ENCODE assay signal across 8 cellular contexts in the genomic region with DNA sequence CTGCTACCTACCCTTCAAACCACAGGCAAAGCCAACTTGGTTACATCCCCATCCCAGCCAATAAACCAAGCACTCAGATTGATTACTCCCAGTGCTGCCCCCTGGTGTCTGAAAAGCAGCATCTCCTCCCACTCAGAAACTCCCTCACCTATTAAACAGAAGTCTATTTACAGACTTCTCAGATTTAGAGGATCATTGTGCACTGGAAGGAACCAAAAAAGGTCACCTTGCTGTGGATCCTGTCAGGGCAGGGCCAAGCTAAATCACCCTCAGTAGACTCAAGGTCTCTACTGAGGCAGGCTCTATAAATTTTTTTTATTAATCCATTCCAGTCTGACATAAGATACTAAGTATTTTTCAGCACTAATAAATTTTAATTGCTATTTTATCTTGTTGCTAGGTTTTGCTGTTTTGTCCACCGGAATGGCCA. TPM values are rescaled to one million over a fixed set of nuclear protein-coding genes. Genes with fewer than 3 reads are reported as not detected.
DNase-seq lines count a peak whose midpoint lies in the region; ATAC-seq lines count a peak whose summit lies in the region.

No MANE protein-coding gene starts in this region.

- H3K27me3 ChIP-seq in adipocyte (replicated peaks; ENCODE audit: control insufficient read depth, insufficient read depth, low read length) (no peaks in the 10 kb centered on the region), aorta (ENCODE audit: control insufficient read depth in 1 of 2, insufficient read depth in 2 of 2, low read length in 1 of 2) (no peaks in the 10 kb centered on the region)

- peak; percentile 44 for DNase-seq in GM04504 (ENCODE audit: low read depth)
- peak; percentile 31 for DNase-seq in NCI-H1436 treated with DMSO at 0.1 percent for 48 hours (lab: John Stamatoyannopoulos, UW)
- DNase-seq in T follicular helper cell (ENCODE audit: low read depth) = peak; percentile 57
- peak; percentile 91 for DNase-seq in adipocyte (ENCODE audit: low read depth)
- peak; percentile 55 for DNase-seq in left cardiac atrium
- peak; percentile 50 for DNase-seq in putamen (ENCODE audit: low spot score)
- DNase-seq in aorta = peak; percentile 63 to 79

- H3K9ac ChIP-seq in adipocyte (ENCODE audit: low read length) = no peak overlapping the region

- no peak overlapping the region for H3K27ac ChIP-seq in aorta (ENCODE audit: low read depth in 1 of 2, low read length in 2 of 2)

- H3K9me3 ChIP-seq in adipocyte (ENCODE audit: control insufficient read depth, low read length) (no peaks in the 10 kb centered on the region), aorta (ENCODE audit: control insufficient read depth, low read length) (no peaks in the 10 kb centered on the region)

- no peak overlapping the region for H3K4me3 ChIP-seq in adipocyte (ENCODE audit: low read length)
- no peak overlapping the region for H3K4me3 ChIP-seq in aorta (ENCODE audit: low read length in 2 of 2)

- H3K36me3 ChIP-seq in adipocyte (ENCODE audit: control insufficient read depth, insufficient read depth, low read length, severe bottlenecking) (peaks cover 77% of the 10 kb centered on the region), aorta (ENCODE audit: control insufficient read depth in 1 of 2, insufficient read depth in 2 of 2, low read length in 1 of 2) (peaks cover 4 to 6% of the 10 kb centered on the region in 2 donors)

- intact Hi-C loops in left cardiac atrium (cut with DNase I) (loop anchor here in 1 of 2 donors (1.0 kb wide), 1 partner anchor 90 kb away; no protein-coding TSS in a partner anchor), aorta (cut with DNase I) (loop anchor here (2.0 kb wide), 1 partner anchor 90 kb away; no protein-coding TSS in a partner anchor)

- H3K4me1 ChIP-seq in adipocyte (ENCODE audit: control insufficient read depth, insufficient read depth, low read length) (no peaks in the 10 kb centered on the region), aorta (ENCODE audit: control insufficient read depth in 1 of 2, insufficient read depth in 2 of 2, low read length in 2 of 2) (no peaks in the 10 kb centered on the region)

- 44 to 46% methylated on average over 1 of the region's 1 CpG for whole genome bisulfite sequencing in aorta, 2 donors

- peak; percentile 75 to 79 for ATAC-seq in left cardiac atrium
- ATAC-seq in aorta (ENCODE audit: low FRiP score) = peak; percentile 72
- no peak for ATAC-seq in HG02938 (IDR thresholded peaks at IDR 0.05; ENCODE audit: unreplicated experiment)

RNA-seq across cellular contexts. Expression of gene HIGD1B, which starts 17.6 kb away (rescaled TPM):
- total RNA-seq in left cardiac atrium (10 to 100 TPM; 11.6 to 14.1 TPM), aorta (1 to 10 TPM in 1 of 2 donors, under 1 TPM in 1; 0.58 to 1.3 TPM)
- not detected for polyA plus RNA-seq in aorta

RNA-seq across cellular contexts. Expression of gene EFTUD2, which starts 34.0 kb away (rescaled TPM):
- total RNA-seq in left cardiac atrium (10 to 100 TPM; 59.0 to 66.1 TPM), aorta (10 to 100 TPM; 64.4 to 78.6 TPM)
- polyA plus RNA-seq in aorta = 10 to 100 TPM; 17.8 to 37.7 TPM

RNA-seq across cellular contexts. Expression of gene GJC1, which starts 35.2 kb away (rescaled TPM):
- 10 to 100 TPM; 28.5 to 38.5 TPM for total RNA-seq in left cardiac atrium
- total RNA-seq in aorta = 10 to 100 TPM; 23.8 to 34.3 TPM
- polyA plus RNA-seq in aorta = 1 to 10 TPM; 2.9 to 5.6 TPM

RNA-seq across cellular contexts. Expression of gene GFAP, which starts 50.1 kb away (rescaled TPM):
- total RNA-seq in left cardiac atrium (1 to 10 TPM; 2.3 to 4.0 TPM), aorta (10 to 100 TPM in 1 of 2 donors, 1 to 10 TPM in 1; 2.3 to 17.6 TPM)
- polyA plus RNA-seq in aorta = 1 to 10 TPM; 1.4 to 7.9 TPM

Comparison
In these comparisons a context has a peak if more than half of its experiments do, and no peak if none do; other contexts are left out.
1. DNase-seq: peak in every context shown above with its lines; median percentile 91 in adipocyte; 71 in aorta; 57 in T follicular helper cell; 55 in left cardiac atrium; 50 in putamen; 44 in GM04504; 31 in NCI-H1436 treated with DMSO at 0.1 percent for 48 hours.
2. RNA of gene HIGD1B, which starts 17.6 kb away (total RNA-seq): 11.6 to 14.1 TPM in left cardiac atrium; 0.58 to 1.3 TPM in aorta; every median in the first group is over 4 times any median in the second.